Comparison of ENCODE assay signal across 8 cellular contexts in the genomic region with DNA sequence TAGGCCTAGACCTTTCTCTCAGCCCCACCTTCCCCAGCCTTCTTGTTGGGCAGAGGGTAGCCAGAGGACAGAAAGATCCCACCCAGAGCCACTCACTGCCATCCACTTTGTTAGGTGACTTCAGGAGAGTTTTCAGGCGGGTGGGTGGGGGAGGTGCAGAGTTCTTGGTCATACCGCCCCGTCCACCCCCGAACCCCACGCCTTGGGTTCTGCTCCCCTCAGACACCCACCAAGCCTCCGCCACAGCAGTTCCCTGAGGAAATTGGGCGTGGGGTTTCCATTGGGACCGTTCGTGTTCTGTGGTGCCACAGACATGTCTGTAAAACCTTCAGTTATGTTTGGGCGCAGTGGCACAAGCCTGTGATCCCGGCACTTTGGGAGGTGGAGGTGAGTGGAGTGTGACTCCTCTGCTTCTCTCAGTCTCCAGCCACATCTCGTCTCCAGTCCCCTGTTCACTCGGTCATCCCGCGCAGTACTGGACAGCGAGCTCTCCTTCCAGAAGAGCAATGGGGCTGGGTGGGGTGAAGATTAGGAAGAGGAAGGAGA. TPM values are rescaled to one million over a fixed set of nuclear protein-coding genes. Genes with fewer than 3 reads are reported as not detected.
DNase-seq lines count a peak whose midpoint lies in the region; ATAC-seq, FAIRE-seq and TF ChIP-seq lines count a peak whose summit lies in the region.

No MANE protein-coding gene starts in this region.

- no peak for TF ChIP-seq EP300 in H1 (IDR thresholded peaks at IDR 0.05; ENCODE audit: borderline replicate concordance in 1 of 2, low read depth in 2 of 2, low read length in 2 of 2)

- peak overlapping the region; percentile 8 for H4K5ac ChIP-seq in H1 (ENCODE audit: insufficient read length, low read depth, low read length)

- H3K4me1 Mint-ChIP-seq in CD14-positive monocyte = peaks cover 30% of the 10 kb centered on the region

- peaks cover 39% of the 10 kb centered on the region for H4K20me1 ChIP-seq in OCI-LY3 (ENCODE audit: insufficient read depth, low read length)
- H4K20me1 ChIP-seq in H1 (replicated peaks in 1 of 2; ENCODE audit: control insufficient read depth in 1 of 2, insufficient read depth in 2 of 2, low read length in 2 of 2) = peaks cover 5 to 11% of the 10 kb centered on the region in 2 experiments

- H3K14ac ChIP-seq in H1 (ENCODE audit: insufficient read length) = no peak overlapping the region

- H3K4ac ChIP-seq in H1 (replicated peaks; ENCODE audit: insufficient read length, low read depth, low read length) = peak overlapping the region; percentile 61

- H2AFZ ChIP-seq in OCI-LY3 (ENCODE audit: low read depth, low read length) (no peak overlapping the region), H1 (ENCODE audit: low read length) (no peak overlapping the region), neuron (ENCODE audit: low read depth, low read length) (no peak overlapping the region)

- H3K27me3 ChIP-seq in OCI-LY3 (ENCODE audit: low read depth, low read length) = no peaks in the 10 kb centered on the region
- peaks cover 0 to 2% (median under 1%) of the 10 kb centered on the region in 4 experiments; a peak in 2 of 7 replicates for H3K27me3 ChIP-seq in H1 (replicated peaks in 1 of 4; ENCODE audit: control insufficient read depth in 3 of 4, extremely low read depth in 1 of 4, insufficient read depth in 3 of 4, low read length in 3 of 4)
- no peaks in the 10 kb centered on the region for H3K27me3 ChIP-seq in neuron (ENCODE audit: insufficient read depth, low read length)

- H3K4me3 Mint-ChIP-seq in CD14-positive monocyte = peak overlapping the region; percentile 89 to 92

- H3K9me3 Mint-ChIP-seq in CD14-positive monocyte = peaks cover 0 to 11% (median 3%) of the 10 kb centered on the region in 7 donors

- no peak overlapping the region for H3K56ac ChIP-seq in H1 (replicated peaks; ENCODE audit: insufficient read length, low read depth, low read length)

- ATAC-seq in HG03520 (IDR thresholded peaks at IDR 0.05; ENCODE audit: unreplicated experiment) = no peak

- peak overlapping the region; percentile 92 for H3K18ac ChIP-seq in H1 (ENCODE audit: extremely low read depth, low read length)

- peaks cover 16% of the 10 kb centered on the region for H3K4me1 ChIP-seq in OCI-LY3 (ENCODE audit: low read length)
- peaks cover 9 to 34% (median 15%) of the 10 kb centered on the region in 4 experiments for H3K4me1 ChIP-seq in H1 (replicated peaks in 1 of 4; ENCODE audit: control insufficient read depth in 3 of 4, insufficient read depth in 4 of 4, low read length in 3 of 4)
- peaks cover 9% of the 10 kb centered on the region for H3K4me1 ChIP-seq in neuron (ENCODE audit: insufficient read depth, low read length)

- H3K27ac ChIP-seq in OCI-LY3 (ENCODE audit: low read length) (peak overlapping the region; percentile 75), H1 (ENCODE audit: low read depth, low read length) (no peak overlapping the region)

- peaks cover 3 to 12% (median 5%) of the 10 kb centered on the region in 3 donors for H3K27me3 Mint-ChIP-seq in CD14-positive monocyte (ENCODE audit: low read depth in 3 of 3)

- H3K23ac ChIP-seq in H1 (ENCODE audit: insufficient read length) = no peak overlapping the region

- no peak overlapping the region for H2BK12ac ChIP-seq in H1 (ENCODE audit: low read depth, low read length)

- H3K79me2 ChIP-seq in OCI-LY3 (ENCODE audit: low read length) (peaks cover 26% of the 10 kb centered on the region), H1 (ENCODE audit: control insufficient read depth in 1 of 2, insufficient read depth in 2 of 2, low read length in 2 of 2) (peaks cover 0 to 7% of the 10 kb centered on the region in 2 experiments; a peak in 1 of 4 replicates)

- peak overlapping the region; percentile 91 for H3K4me2 ChIP-seq in OCI-LY3 (ENCODE audit: low read length)
- H3K4me2 ChIP-seq in H1 (ENCODE audit: insufficient read depth in 1 of 2, low read depth in 2 of 2, low read length in 2 of 2) = peak overlapping the region; percentile 58 to 86

- no peak overlapping the region; the same call in 1 of the 2 replicates for H4K8ac ChIP-seq in H1 (ENCODE audit: extremely low read depth, insufficient read depth, low read length)

- no peak for DNase-seq in CD14-positive monocyte (ENCODE audit: low spot score)
- no peak for DNase-seq in H1 (ENCODE audit: low read depth in 1 of 2, low spot score in 2 of 2)
- no peak for DNase-seq in H54 (ENCODE audit: insufficient read length, low spot score)
- DNase-seq in NCI-H524 treated with DMSO at 0.1 percent for 48 hours (lab: John Stamatoyannopoulos, UW) = no peak
- no peak for DNase-seq in NCI-H1436 treated with DMSO at 0.1 percent for 48 hours (lab: John Stamatoyannopoulos, UW)

- FAIRE-seq in H1 (lab: Jason Lieb, UNC) (no peak), H54 (lab: Jason Lieb, UNC) (no peak)

- no peak for TF ChIP-seq CTCF in CD14-positive monocyte (IDR thresholded peaks at IDR 0.05)
- no peak for TF ChIP-seq CTCF in OCI-LY3 (IDR thresholded peaks at IDR 0.05; ENCODE audit: low read depth, low read length)
- TF ChIP-seq CTCF in H1 (IDR thresholded peaks at IDR 0.05; ENCODE audit: control extremely low read depth in 1 of 3, insufficient read depth in 1 of 3, low read depth in 1 of 3, low read length in 3 of 3) = no peak

- CTCF ChIA-PET in H1 (lab: Charles Lee; ENCODE audit: partially characterized antibody) = interaction anchor here (1.3 to 2.0 kb wide), 4 partner anchors 14 to 61 kb away, joined by 3 to 13 read pairs (median 5); no protein-coding TSS in a partner anchor

- TF ChIP-seq POLR2A in H1 (IDR thresholded peaks at IDR 0.05; ENCODE audit: control extremely low read depth in 1 of 2, low read depth in 2 of 2, low read length in 2 of 2) (peak; percentile 42 to 50; a peak in 2 of 3 replicates), H54 (IDR thresholded peaks at IDR 0.05; ENCODE audit: low read depth, low read length) (no peak)

- intact Hi-C loops in CD14-positive monocyte (cut with micrococcal nuclease) = loop anchor here (2.0 kb wide), 2 partner anchors 17 to 19 kb away; no protein-coding TSS in a partner anchor

- H2BK5ac ChIP-seq in H1 (ENCODE audit: low read depth, low read length) = peak overlapping the region; percentile 97

- no peak overlapping the region for H4K91ac ChIP-seq in H1 (replicated peaks; ENCODE audit: insufficient read length, low read length)

- H2BK20ac ChIP-seq in H1 (ENCODE audit: low read length) = no peak overlapping the region

- no peak overlapping the region for H2BK120ac ChIP-seq in H1 (replicated peaks; ENCODE audit: low read depth, low read length)

- no peaks in the 10 kb centered on the region for H3K9me3 ChIP-seq in OCI-LY3 (ENCODE audit: insufficient read depth, low read length)
- H3K9me3 ChIP-seq in H1 (ENCODE audit: insufficient read depth in 2 of 2, low read depth in 1 of 2, low read length in 1 of 2) = peaks cover 10 to 11% of the 10 kb centered on the region in 2 experiments; a peak in 2 of 4 replicates
- peaks cover 3% of the 10 kb centered on the region for H3K9me3 ChIP-seq in neuron (ENCODE audit: low read length)

- no peak for TF ChIP-seq RAD21 in H1 (IDR thresholded peaks at IDR 0.05 in 1 of 2, conservative IDR thresholded peaks at IDR 0.05 in 1 of 2; ENCODE audit: low read depth in 2 of 2, low read length in 2 of 2)

- H3K9ac ChIP-seq in OCI-LY3 (ENCODE audit: low read length) (peak overlapping the region; percentile 97), H1 (replicated peaks in 1 of 4; ENCODE audit: extremely low read depth in 1 of 4, low read depth in 3 of 4, low read length in 3 of 4) (peak overlapping the region in 2 of 4 experiments; percentile 90 to 91; a peak in 1 of 7 replicates)

- 0 out of 2 replicates have a peak overlapping the region, but pooled peaks have one; percentile 2 for H2AK5ac ChIP-seq in H1 (ENCODE audit: low read depth, low read length)

- peaks cover 6% of the 10 kb centered on the region for H3K23me2 ChIP-seq in H1 (ENCODE audit: low read depth, low read length)

- H2BK15ac ChIP-seq in H1 (ENCODE audit: low read length) = no peak overlapping the region

- peak overlapping the region; percentile 85 for H3K4me3 ChIP-seq in OCI-LY3 (ENCODE audit: low read length)
- H3K4me3 ChIP-seq in H1 (ENCODE audit: extremely low read depth in 1 of 4, insufficient read depth in 2 of 4, low read depth in 3 of 4, low read length in 4 of 4) = peak overlapping the region; percentile 72 to 91 (median 81)
- peak overlapping the region; percentile 42 for H3K4me3 ChIP-seq in neuron (ENCODE audit: low read length)

- H3K36me3 Mint-ChIP-seq in CD14-positive monocyte = peaks cover 15 to 21% of the 10 kb centered on the region in 2 donors

- peak overlapping the region in 6 of 7 donors; percentile 8 to 89 (median 49) for H3K27ac Mint-ChIP-seq in CD14-positive monocyte

- POLR2A ChIA-PET in H1 (lab: Charles Lee; ENCODE audit: partially characterized antibody) = interaction anchor here (0.7 to 3.0 kb wide), 6 partner anchors 8 to 241 kb away, joined by 3 to 23 read pairs (median 7); no protein-coding TSS in a partner anchor

- WGBS in H1 (ENCODE audit: extremely low coverage in 1 of 2, insufficient coverage in 1 of 2, insufficient read length in 1 of 2, insufficient replicate concordance in 2 of 2, low coverage in 1 of 2, low lambda C conversion rate in 2 of 2, missing lambda C conversion rate in 1 of 2), 2 experiments = 87% methylated on average over 16 of the region's 16 CpGs; no CpG with 5 or more reads in 1 of the 2 experiments

- no peaks in the 10 kb centered on the region; the same call in none of the 2 replicates for H3K79me1 ChIP-seq in H1 (ENCODE audit: low read depth, low read length)

- H3K36me3 ChIP-seq in OCI-LY3 (replicated peaks; ENCODE audit: low read depth, low read length) (peaks cover 51% of the 10 kb centered on the region), H1 (ENCODE audit: control insufficient read depth in 2 of 4, insufficient read depth in 4 of 4, low read length in 3 of 4) (peaks cover 14 to 20% (median 18%) of the 10 kb centered on the region in 4 experiments), neuron (ENCODE audit: insufficient read depth, low read length) (peaks cover 10% of the 10 kb centered on the region)

RNA-seq across cellular contexts. Expression of a gene that starts 1.5 kb away (rescaled TPM):
- polyA plus RNA-seq in CD14-positive monocyte (100 to 1,000 TPM; 338 to 390 TPM), H1 (2011; rRNA removed) (1,870 and 2,008 TPM in 2 replicates)
- total RNA-seq in H1 (2021; fragmentation: NEBNext Ultra II Directional; extraction: Animal tissue kit (Norgen Biotek cat#: 25700)) = 1,082 and 1,119 TPM in 2 replicates
- 1,234 TPM for polyA plus RNA-seq in H1 (2011; cell fraction: cytosol; rRNA removed)
- polyA plus RNA-seq in H1 (2011; cell fraction: nucleus; rRNA removed) = 854 TPM
- polyA plus RNA-seq in H1 (2012, experiment 1 of 2) = 481 to 1,182 TPM (median 1,056 TPM) in 4 replicates
- 1,334 TPM for polyA plus RNA-seq in H1 (2012, experiment 2 of 2)
- 1,822 TPM for polyA plus RNA-seq in H1 (2013, experiment 1 of 2)
- 1,703 TPM for polyA plus RNA-seq in H1 (2013, experiment 2 of 2)
- 45.6 and 50.1 TPM in 2 replicates for polyA minus RNA-seq in H1 (2011; rRNA and poly(A)+ RNA removed)
- 631 TPM for polyA minus RNA-seq in H1 (2011; cell fraction: cytosol; rRNA and poly(A)+ RNA removed)
- 307 TPM for polyA minus RNA-seq in H1 (2011; cell fraction: nucleus; rRNA and poly(A)+ RNA removed)

RNA-seq across cellular contexts. Expression of a gene that starts 38.0 kb away (rescaled TPM):
- polyA plus RNA-seq in CD14-positive monocyte = 1 to 10 TPM; 1.3 to 2.5 TPM
- 12.5 and 13.2 TPM in 2 replicates for total RNA-seq in H1 (2021; fragmentation: NEBNext Ultra II Directional; extraction: Animal tissue kit (Norgen Biotek cat#: 25700))
- polyA plus RNA-seq in H1 (2011; rRNA removed) = 9.1 and 10.7 TPM in 2 replicates
- polyA plus RNA-seq in H1 (2011; cell fraction: cytosol; rRNA removed) = 16.2 TPM
- 32.5 TPM for polyA plus RNA-seq in H1 (2011; cell fraction: nucleus; rRNA removed)
- 12.7 to 19.4 TPM (median 16.1 TPM) in 4 replicates for polyA plus RNA-seq in H1 (2012, experiment 1 of 2)
- 9.7 TPM for polyA plus RNA-seq in H1 (2012, experiment 2 of 2)
- polyA plus RNA-seq in H1 (2013, experiment 1 of 2) = 14.1 TPM
- 12.3 TPM for polyA plus RNA-seq in H1 (2013, experiment 2 of 2)
- 16.2 and 25.1 TPM in 2 replicates for polyA minus RNA-seq in H1 (2011; rRNA and poly(A)+ RNA removed)
- polyA minus RNA-seq in H1 (2011; cell fraction: cytosol; rRNA and poly(A)+ RNA removed) = 5.9 TPM
- polyA minus RNA-seq in H1 (2011; cell fraction: nucleus; rRNA and poly(A)+ RNA removed) = 20.7 TPM

RNA-seq across cellular contexts. Expression of a gene that starts 56.9 kb away (rescaled TPM):
- polyA plus RNA-seq in CD14-positive monocyte (under 1 TPM; 0.23 to 0.28 TPM), H1 (2011; rRNA removed) (19.5 and 27.8 TPM in 2 replicates)
- total RNA-seq in H1 (2021; fragmentation: NEBNext Ultra II Directional; extraction: Animal tissue kit (Norgen Biotek cat#: 25700)) = 8.7 and 9.9 TPM in 2 replicates
- polyA plus RNA-seq in H1 (2011; cell fraction: cytosol; rRNA removed) = 18.7 TPM
- 46.9 TPM for polyA plus RNA-seq in H1 (2011; cell fraction: nucleus; rRNA removed)
- 6.7 to 16.6 TPM (median 12.9 TPM) in 4 replicates for polyA plus RNA-seq in H1 (2012, experiment 1 of 2)
- polyA plus RNA-seq in H1 (2012, experiment 2 of 2) = 14.4 TPM
- 20.0 TPM for polyA plus RNA-seq in H1 (2013, experiment 1 of 2)
- 21.0 TPM for polyA plus RNA-seq in H1 (2013, experiment 2 of 2)
- polyA minus RNA-seq in H1 (2011; rRNA and poly(A)+ RNA removed) = 4.5 and 5.2 TPM in 2 replicates
- polyA minus RNA-seq in H1 (2011; cell fraction: cytosol; rRNA and poly(A)+ RNA removed) = 4.6 TPM
- 6.7 TPM for polyA minus RNA-seq in H1 (2011; cell fraction: nucleus; rRNA and poly(A)+ RNA removed)

Comparison
In these comparisons a context has a peak if more than half of its experiments do, and no peak if none do; other contexts are left out.
1. RNA of a gene that starts 56.9 kb away (polyA plus RNA-seq): 6.7 to 46.9 TPM in H1; 0.23 to 0.28 TPM in CD14-positive monocyte; every median in the first group is over 4 times any median in the second.
2. Peak in every context shown above with its lines, with median percentiles within 50 percentile points of each other: H3K4me3 ChIP-seq.